8 cellular contexts compared by ENCODE assay signal in the genomic region with DNA sequence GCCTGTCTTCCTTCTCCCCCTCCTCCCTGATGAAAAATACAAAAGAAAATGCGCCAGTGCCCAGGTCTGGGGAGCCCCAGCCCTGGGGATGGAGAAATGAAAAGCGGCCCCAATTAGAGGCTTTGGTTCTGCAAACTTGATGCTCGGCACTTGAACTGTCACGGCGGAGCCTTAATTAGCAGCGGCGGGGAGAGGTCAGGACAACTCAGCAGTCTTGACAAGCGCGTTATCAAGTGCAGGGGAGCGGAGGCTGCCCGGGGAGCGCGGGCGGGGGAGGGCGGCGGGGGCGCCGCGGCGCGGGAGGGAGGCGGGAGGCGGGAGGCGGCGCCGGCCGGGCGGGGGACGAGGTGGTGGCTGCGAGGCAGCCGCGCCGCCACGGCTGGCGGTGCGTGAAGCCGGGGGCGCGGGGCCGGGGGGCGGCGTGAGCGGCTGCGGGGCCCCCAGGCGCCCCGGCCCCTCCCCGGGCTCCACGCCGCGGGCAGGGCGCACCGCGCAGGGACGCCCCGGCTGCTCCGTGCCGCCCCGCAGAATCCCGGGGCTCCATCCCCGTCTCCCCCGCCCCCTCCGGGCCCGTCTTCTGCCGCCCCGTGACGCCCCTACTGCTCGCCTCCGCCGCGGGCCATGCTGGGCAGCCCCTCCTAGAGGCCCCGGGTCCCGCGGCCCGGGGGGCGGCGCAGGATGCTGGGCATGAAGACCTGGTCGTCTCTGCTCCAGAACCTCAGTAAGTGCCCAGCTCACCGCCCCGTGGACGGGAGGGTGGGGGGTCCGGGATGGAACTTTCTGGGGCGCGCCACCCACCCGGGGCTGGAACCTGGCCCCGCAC.
DNase-seq lines count a peak whose midpoint lies in the region; ATAC-seq and TF ChIP-seq lines count a peak whose summit lies in the region.

No MANE protein-coding gene starts in this region.

- DNase-seq in DMS79 (lab: John Stamatoyannopoulos, UW) (peak; percentile 82), NCI-H146 treated with DMSO at 0.1 percent for 48 hours (lab: John Stamatoyannopoulos, UW; ENCODE audit: unreplicated experiment) (peak; percentile 38), iPS-NIHi11 (ENCODE audit: low spot score) (peak; percentile 75), suprapubic skin (ENCODE audit: low spot score in 2 of 2) (no peak), mesenteric fat pad (ENCODE audit: low spot score) (no peak), NCI-H446 (lab: John Stamatoyannopoulos, UW) (no peak)
- DNase-seq in activated T-cell treated with anti-CD3 and anti-CD28 coated beads, Interleukin-2, amount 50 U/mL, for 4 hours = peak; percentile 27

- H3K4me1 ChIP-seq in suprapubic skin = peaks cover 64% of the 10 kb centered on the region

- H3K36me3 ChIP-seq in suprapubic skin = no peaks in the 10 kb centered on the region

- TF ChIP-seq POLR2A in suprapubic skin (IDR thresholded peaks at IDR 0.05) = no peak

- H3K9me3 Mint-ChIP-seq in activated T-cell treated with anti-CD3 and anti-CD28 coated beads, Interleukin-2, amount 50 U/mL, for 4 hours = no peaks in the 10 kb centered on the region

- TF ChIP-seq EP300 in suprapubic skin (IDR thresholded peaks at IDR 0.05) = no peak

- 24% methylated on average over 7 of the region's 85 CpGs for WGBS in suprapubic skin

- H3K4me3 Mint-ChIP-seq in activated T-cell treated with anti-CD3 and anti-CD28 coated beads, Interleukin-2, amount 50 U/mL, for 4 hours = peak overlapping the region; percentile 75

- peak; percentile 42 to 54 for ATAC-seq in activated T-cell treated with anti-CD3 and anti-CD28 coated beads, Interleukin-2, amount 50 U/mL, for 4 hours
- no peak for ATAC-seq in HG02852 (IDR thresholded peaks at IDR 0.05; ENCODE audit: unreplicated experiment)

- H3K36me3 Mint-ChIP-seq in activated T-cell treated with anti-CD3 and anti-CD28 coated beads, Interleukin-2, amount 50 U/mL, for 4 hours (ENCODE audit: insufficient read depth) = no peaks in the 10 kb centered on the region

- H3K9me3 ChIP-seq in suprapubic skin = no peaks in the 10 kb centered on the region

- peak overlapping the region; percentile 41 for H3K4me3 ChIP-seq in suprapubic skin

- peaks cover 43% of the 10 kb centered on the region for H3K27me3 Mint-ChIP-seq in activated T-cell treated with anti-CD3 and anti-CD28 coated beads, Interleukin-2, amount 50 U/mL, for 4 hours (ENCODE audit: low read depth)

- peaks cover 7% of the 10 kb centered on the region for H3K4me1 Mint-ChIP-seq in activated T-cell treated with anti-CD3 and anti-CD28 coated beads, Interleukin-2, amount 50 U/mL, for 4 hours (ENCODE audit: low read depth)

- peaks cover 3% of the 10 kb centered on the region for H3K27me3 ChIP-seq in suprapubic skin

- H3K27ac ChIP-seq in suprapubic skin = no peak overlapping the region

- no peak for TF ChIP-seq CTCF in suprapubic skin (IDR thresholded peaks at IDR 0.05)

Comparison
In these comparisons a context has a peak if more than half of its experiments do, and no peak if none do; other contexts are left out.
1. DNase-seq: peak in DMS79 (single experiment), NCI-H146 treated with DMSO at 0.1 percent for 48 hours (single experiment), activated T-cell treated with anti-CD3 and anti-CD28 coated beads, Interleukin-2, amount 50 U/mL, for 4 hours (single experiment) and iPS-NIHi11 (single experiment); none in suprapubic skin (0 of 2), mesenteric fat pad (single experiment) and NCI-H446 (0 of 2).